Comparison of ENCODE assay signal across 28 cellular contexts in genomic region chr11:86132667-86133310, GRCh38.
"Had no signal": no experiment of that assay in that cellular context is flagged by ENCODE, and none has a peak within 500 bp of the region (broad histone marks: within the 10 kb centered on the region; RNA-seq: fewer than 3 reads in every experiment).

No MANE protein-coding gene starts in this region.

- H3K9me3 ChIP-seq: left lung, lower lobe of right lung, neutrophil, ovary, sigmoid colon, tibial nerve, upper lobe of left lung, vagina had no signal

- H3K27me3 Mint-ChIP-seq: naive B cell; progenitor cell of endocrine pancreas; stimulated activated memory B cell treated with anti-CD40 and anti-IgM and Interleukin-4, amounts not matched to agents 10 μg/mL and 1 μg/mL and 100 μg/mL, for 72 hours; stimulated activated naive CD8-positive, alpha-beta T cell treated with anti-CD3 and anti-CD28 coated beads, Interleukin-15, amount 100 ng/mL, for 72 hours had no signal

- DNase-seq: hippocampal formation; kidney glomerular epithelial cell; left cardiac atrium; left lung; lower lobe of right lung; mammary epithelial cell; mesenchymal stem cell; naive B cell; natural killer cell; nephron progenitor cell; ovary; right cardiac atrium; sigmoid colon; stimulated activated CD4-positive, alpha-beta T cell treated with anti-CD3 and anti-CD28 coated beads, Interleukin-1b, Interleukin-23, amount 100 ng/mL, for 48 hours; stimulated activated CD4-positive, alpha-beta T cell treated with anti-CD3 and anti-CD28 coated beads, Interleukin-2, amount 100 ng/mL, for 48 hours; stimulated activated CD4-positive, alpha-beta T cell treated with anti-CD3 and anti-CD28 coated beads, Interleukin-4, amount 100 ng/mL, for 4 hours; stimulated activated CD8-positive, alpha-beta memory T cell treated with anti-CD3 and anti-CD28 coated beads, Interleukin-4, amount 100 ng/mL, for 48 hours; stimulated activated naive CD4-positive, alpha-beta T cell treated with Interleukin-2 at 50 U/mL for 16 hours; stimulated activated naive CD8-positive, alpha-beta T cell treated with anti-CD3 and anti-CD28 coated beads, Interleukin-15, amount 100 ng/mL, for 72 hours; substantia nigra had no signal

- H3K27ac ChIP-seq: left lung, lower lobe of right lung, neural progenitor cell, ovary, sigmoid colon, tibial nerve, upper lobe of left lung, vagina had no signal

- H3K4me3 ChIP-seq: left lung, lower lobe of right lung, neural progenitor cell, ovary, sigmoid colon, smooth muscle cell, tibial nerve, upper lobe of left lung, vagina had no signal

- H3K9ac ChIP-seq: neural progenitor cell had no signal

- H3K27ac Mint-ChIP-seq: natural killer cell; nephron progenitor cell; neural progenitor cell; progenitor cell of endocrine pancreas; stimulated activated memory B cell treated with anti-CD40 and anti-IgM and Interleukin-4, amounts not matched to agents 10 μg/mL and 1 μg/mL and 100 μg/mL, for 72 hours; stimulated activated naive CD8-positive, alpha-beta T cell treated with anti-CD3 and anti-CD28 coated beads, Interleukin-15, amount 100 ng/mL, for 72 hours had no signal

- H3K9me3 Mint-ChIP-seq: naive B cell; natural killer cell; nephron progenitor cell; neural progenitor cell; stimulated activated memory B cell treated with anti-CD40 and anti-IgM and Interleukin-4, amounts not matched to agents 10 μg/mL and 1 μg/mL and 100 μg/mL, for 72 hours had no signal

- H3K4me1 Mint-ChIP-seq: naive B cell, nephron progenitor cell, neural progenitor cell had no signal

- H3K36me3 ChIP-seq: left lung, lower lobe of right lung, neural progenitor cell, neutrophil, ovary, sigmoid colon, tibial nerve, upper lobe of left lung, vagina had no signal

- ATAC-seq: left cardiac atrium; left lung; lower lobe of right lung; natural killer cell; right cardiac atrium; stimulated activated memory B cell treated with anti-CD40 and anti-IgM and Interleukin-4, amounts not matched to agents 10 μg/mL and 1 μg/mL and 100 μg/mL, for 72 hours; stimulated activated naive CD8-positive, alpha-beta T cell treated with anti-CD3 and anti-CD28 coated beads, Interleukin-15, amount 100 ng/mL, for 72 hours had no signal

- H3K4me1 ChIP-seq: neural progenitor cell, vagina had no signal

- H3K27me3 ChIP-seq: left lung, neural progenitor cell, neutrophil, ovary, sigmoid colon, tibial nerve, upper lobe of left lung, vagina had no signal

- H3K4me3 Mint-ChIP-seq: naive B cell; natural killer cell; nephron progenitor cell; neural progenitor cell; stimulated activated memory B cell treated with anti-CD40 and anti-IgM and Interleukin-4, amounts not matched to agents 10 μg/mL and 1 μg/mL and 100 μg/mL, for 72 hours; stimulated activated naive CD8-positive, alpha-beta T cell treated with anti-CD3 and anti-CD28 coated beads, Interleukin-15, amount 100 ng/mL, for 72 hours had no signal

- H3K36me3 Mint-ChIP-seq: naive B cell; natural killer cell; neural progenitor cell; stimulated activated memory B cell treated with anti-CD40 and anti-IgM and Interleukin-4, amounts not matched to agents 10 μg/mL and 1 μg/mL and 100 μg/mL, for 72 hours had no signal
